Comparison of ENCODE assay signal across 13 cellular contexts in genomic region chr7:104341545-104341944, GRCh38. TPM values are rescaled to one million over a fixed set of nuclear protein-coding genes. Genes with fewer than 3 reads are reported as not detected.
DNase-seq lines count a peak whose midpoint lies in the region; ATAC-seq and TF ChIP-seq lines count a peak whose summit lies in the region.
"Had no signal": no experiment of that assay in that cellular context is flagged by ENCODE, and none has a peak within 500 bp of the region (broad histone marks: within the 10 kb centered on the region; RNA-seq: fewer than 3 reads in every experiment).

No MANE protein-coding gene starts in this region.

- peak; percentile 79 to 93 for TF ChIP-seq CTCF in GM23338 (conservative IDR thresholded peaks at IDR 0.05; ENCODE audit: low read depth in 2 of 2)
- TF ChIP-seq CTCF in osteocyte (IDR thresholded peaks at IDR 0.05): no peak

- peak; percentile 14 for DNase-seq in ACHN
- DNase-seq in GM23338 (ENCODE audit: low spot score): peak; percentile 81
- DNase-seq in NCI-H69 (lab: John Stamatoyannopoulos, UW): peak; percentile 48
- peak; percentile 59 for DNase-seq in ecto neural progenitor cell (ENCODE audit: low spot score)
- no peak for DNase-seq in GDM1 (lab: John Stamatoyannopoulos, UW)
- DNase-seq in osteocyte (ENCODE audit: extremely low spot score, unreplicated experiment): no peak
- no peak for DNase-seq in immature natural killer cell
- DNase-seq: activated CD4-positive, CD25-positive, alpha-beta regulatory T cell; NCI-H1436 had no signal

- H3K36me3 Mint-ChIP-seq in GM23338 (ENCODE audit: low read depth) (no peaks in the 10 kb centered on the region), osteocyte (ENCODE audit: unreplicated experiment) (no peaks in the 10 kb centered on the region), immature natural killer cell (no peaks in the 10 kb centered on the region)

- H3K4me3 Mint-ChIP-seq in GM23338: no peak overlapping the region
- H3K4me3 Mint-ChIP-seq in osteocyte (ENCODE audit: unreplicated experiment): no peak overlapping the region
- no peak overlapping the region for H3K4me3 Mint-ChIP-seq in immature natural killer cell

- H3K4me3 ChIP-seq in GM23338: no peak overlapping the region
- H3K4me3 ChIP-seq: BLaER1 treated with 17β-estradiol and CSF1 and Interleukin-3, amounts not matched to agents 10 nM and 100 nM had no signal

- H3K9me2 ChIP-seq in GM23338 (ENCODE audit: insufficient read depth): no peaks in the 10 kb centered on the region

- H3K4me1 ChIP-seq in GM23338 (ENCODE audit: insufficient read depth): no peaks in the 10 kb centered on the region
- H3K4me1 ChIP-seq: BLaER1 treated with 17β-estradiol and CSF1 and Interleukin-3, amounts not matched to agents 10 nM and 100 nM had no signal

- in situ Hi-C loops in ACHN (cut with HindIII; ENCODE audit: low pct_ligation_motif_present, low pct_unique_long_range_greater_than_20kb, low sequenced_read_pairs): no loop called here

- no peaks in the 10 kb centered on the region for H3K27me3 ChIP-seq in GM23338 (ENCODE audit: insufficient read depth)
- H3K27me3 ChIP-seq: BLaER1 treated with 17β-estradiol and CSF1 and Interleukin-3, amounts not matched to agents 10 nM and 100 nM had no signal

- no peaks in the 10 kb centered on the region for H4K20me1 ChIP-seq in GM23338 (replicated peaks; ENCODE audit: insufficient read depth)
- H4K20me1 ChIP-seq: BLaER1 treated with 17β-estradiol and CSF1 and Interleukin-3, amounts not matched to agents 10 nM and 100 nM had no signal

- H3K4me1 Mint-ChIP-seq in GM23338 (no peaks in the 10 kb centered on the region), osteocyte (ENCODE audit: unreplicated experiment) (no peaks in the 10 kb centered on the region), immature natural killer cell (no peaks in the 10 kb centered on the region)

- no peaks in the 10 kb centered on the region for H3K27me3 Mint-ChIP-seq in GM23338 (ENCODE audit: insufficient read depth, low read depth, poor library complexity)
- peaks cover 2% of the 10 kb centered on the region for H3K27me3 Mint-ChIP-seq in osteocyte (ENCODE audit: unreplicated experiment)
- H3K27me3 Mint-ChIP-seq in immature natural killer cell (ENCODE audit: low read depth in 3 of 3): peaks cover 2% of the 10 kb centered on the region in 3 donors

- H3K27ac Mint-ChIP-seq in GM23338 (no peak overlapping the region), osteocyte (ENCODE audit: unreplicated experiment) (no peak overlapping the region), immature natural killer cell (no peak overlapping the region)

- H3F3A ChIP-seq in GM23338 (replicated peaks; ENCODE audit: low read depth): no peaks in the 10 kb centered on the region

- no peaks in the 10 kb centered on the region for H3K79me2 ChIP-seq in GM23338 (replicated peaks; ENCODE audit: insufficient read depth)

- H3K9me3 Mint-ChIP-seq in GM23338: no peaks in the 10 kb centered on the region
- no peaks in the 10 kb centered on the region for H3K9me3 Mint-ChIP-seq in osteocyte (ENCODE audit: unreplicated experiment)
- H3K9me3 Mint-ChIP-seq in immature natural killer cell: peaks cover 0 to 7% (median 0%) of the 10 kb centered on the region in 6 donors

- H2AFZ ChIP-seq in GM23338: no peak overlapping the region

- no peaks in the 10 kb centered on the region for H3K36me3 ChIP-seq in GM23338 (ENCODE audit: insufficient read depth)
- H3K36me3 ChIP-seq: BLaER1 treated with 17β-estradiol and CSF1 and Interleukin-3, amounts not matched to agents 10 nM and 100 nM had no signal

- no peak overlapping the region for H3K4me2 ChIP-seq in GM23338
- H3K4me2 ChIP-seq: BLaER1 treated with 17β-estradiol and CSF1 and Interleukin-3, amounts not matched to agents 10 nM and 100 nM had no signal

- H3K27ac ChIP-seq in GM23338 (ENCODE audit: low read depth): no peak overlapping the region
- H3K27ac ChIP-seq: BLaER1 treated with 17β-estradiol and CSF1 and Interleukin-3, amounts not matched to agents 10 nM and 100 nM had no signal

- peak; percentile 100 for ATAC-seq in GM23338
- no peak for ATAC-seq in GM19397 (IDR thresholded peaks at IDR 0.05; ENCODE audit: unreplicated experiment)

TF ChIP-seq in GM23338, 12 proteins besides CTCF, POLR2A, EP300 and RAD21:
- TF ChIP-seq JUNB (IDR thresholded peaks at IDR 0.05; ENCODE audit: unreplicated experiment) (no peak), STAT1 (IDR thresholded peaks at IDR 0.05; ENCODE audit: unreplicated experiment) (no peak), CREB1 (CRISPR knock-in tag; IDR thresholded peaks at IDR 0.05; ENCODE audit: low read depth) (no peak)

RNA-seq across cellular contexts. Expression of gene LHFPL3, which starts 13.1 kb away (rescaled TPM):
- 0.24 and 0.43 TPM in 2 replicates for total RNA-seq in GM23338 (2014; rRNA removed; shearing (Covaris generic))
- polyA plus RNA-seq in GM23338 (2016; fragmentation: Nextera tagmentation; extraction: Ambion mirVana) (0.42 TPM in 1 of 2 replicates, not detected in the other), immature natural killer cell (not detected)
- not detected in 2 replicates for total RNA-seq in osteocyte
- total RNA-seq: mesenteric fat pad, subcutaneous adipose tissue had no signal

Comparison
In these comparisons a context has a peak if more than half of its experiments do, and no peak if none do; other contexts are left out.
1. DNase-seq: peak in ACHN (single experiment), GM23338 (single experiment), NCI-H69 (single experiment) and ecto neural progenitor cell (single experiment); none in GDM1 (single experiment), osteocyte (single experiment) and immature natural killer cell (0 of 3).